8 cellular contexts compared by ENCODE assay signal in genomic region chr6:30765495-30765894, GRCh38. TPM values are rescaled to one million over a fixed set of nuclear protein-coding genes. Genes with fewer than 3 reads are reported as not detected.
DNase-seq lines count a peak whose midpoint lies in the region; ATAC-seq and TF ChIP-seq lines count a peak whose summit lies in the region.
"Not testable (repeated sequence)": the region's sequence is repeated elsewhere in the genome, so short reads cannot be mapped to it uniquely, and the experiment has no call there.

No MANE protein-coding gene starts in this region.

- H3K27me3 ChIP-seq in A673 (replicated peaks; ENCODE audit: insufficient read depth, low read depth, low read length, poor library complexity); GM23338 (ENCODE audit: insufficient read depth); RWPE2 (ENCODE audit: insufficient read depth, poor library complexity, severe bottlenecking); mesendoderm (ENCODE audit: insufficient read depth, low read length, poor library complexity); trophoblast cell (ENCODE audit: insufficient read depth, low read length): not testable (repeated sequence)

- H4K5ac ChIP-seq in mesendoderm (ENCODE audit: low read length) = not testable (repeated sequence)

- H3K56ac ChIP-seq in mesendoderm (ENCODE audit: low read length) = peak overlapping the region; percentile 89

- H2AK5ac ChIP-seq in mesendoderm (ENCODE audit: low read length); trophoblast cell (ENCODE audit: low read length): not testable (repeated sequence)

- H3K4ac ChIP-seq in mesendoderm (ENCODE audit: low read depth, low read length); trophoblast cell (ENCODE audit: low read depth, low read length): not testable (repeated sequence)

- not testable (repeated sequence) for H4K12ac ChIP-seq in trophoblast cell (ENCODE audit: low read depth, low read length)

- not testable (repeated sequence) for H3K4me2 ChIP-seq in GM23338; mesendoderm (ENCODE audit: low read length); trophoblast cell (ENCODE audit: low read length)

- H4K91ac ChIP-seq in trophoblast cell (ENCODE audit: low read depth, low read length) = not testable (repeated sequence)

- H3K9me2 ChIP-seq in GM23338 (ENCODE audit: insufficient read depth) = not testable (repeated sequence)

- H4K20me1 ChIP-seq in GM23338 (replicated peaks; ENCODE audit: insufficient read depth) = not testable (repeated sequence)

- peaks cover 68% of the 10 kb centered on the region for H3K4me1 Mint-ChIP-seq in GM23338
- peaks cover 72% of the 10 kb centered on the region for H3K4me1 Mint-ChIP-seq in activated naive CD8-positive, alpha-beta T cell (ENCODE audit: low read depth)
- H3K4me1 Mint-ChIP-seq in endothelial cell (ENCODE audit: unreplicated experiment) = peaks cover 44% of the 10 kb centered on the region

- not testable (repeated sequence) for H3F3A ChIP-seq in GM23338 (replicated peaks; ENCODE audit: low read depth)

- not testable (repeated sequence) for H3K14ac ChIP-seq in trophoblast cell (ENCODE audit: low read length)

- H3K36me3 ChIP-seq in A673 (ENCODE audit: insufficient read depth, low read length, poor library complexity, severe bottlenecking); GM23338 (ENCODE audit: insufficient read depth); RWPE2 (ENCODE audit: low read depth); mesendoderm (ENCODE audit: control insufficient read depth, insufficient read depth, low read length); trophoblast cell (ENCODE audit: control insufficient read depth in 1 of 2, insufficient read depth in 2 of 2, low read length in 2 of 2): not testable (repeated sequence)

- intact Hi-C loops in A673 (cut with micrococcal nuclease; ENCODE audit: unreplicated experiment) = not testable (repeated sequence)

- peak overlapping the region; percentile 22; the same call in 1 of the 3 replicates for H3K4me3 Mint-ChIP-seq in GM23338
- H3K4me3 Mint-ChIP-seq in activated naive CD8-positive, alpha-beta T cell; endothelial cell (ENCODE audit: unreplicated experiment): not testable (repeated sequence)

- not testable (repeated sequence) for H3K79me2 ChIP-seq in GM23338 (replicated peaks; ENCODE audit: insufficient read depth); mesendoderm (ENCODE audit: control insufficient read depth, insufficient read depth, low read length); trophoblast cell (ENCODE audit: control insufficient read depth, insufficient read depth, low read length, poor library complexity)

- CTCF ChIA-PET in A673 (lab: Charles Lee) = not testable (repeated sequence)

- peaks cover 33% of the 10 kb centered on the region for H3K4me1 ChIP-seq in A673 (ENCODE audit: insufficient read depth, low read length, poor library complexity, severe bottlenecking)
- peaks cover 38% of the 10 kb centered on the region for H3K4me1 ChIP-seq in GM23338 (ENCODE audit: insufficient read depth)
- H3K4me1 ChIP-seq in RWPE2 (ENCODE audit: insufficient read depth, poor library complexity, severe bottlenecking) = peaks cover 45% of the 10 kb centered on the region
- peaks cover 27% of the 10 kb centered on the region for H3K4me1 ChIP-seq in mesendoderm (ENCODE audit: control insufficient read depth, low read depth, low read length)
- peaks cover 42 to 56% of the 10 kb centered on the region in 2 experiments for H3K4me1 ChIP-seq in trophoblast cell (ENCODE audit: control insufficient read depth in 1 of 2, insufficient read depth in 2 of 2, low read length in 2 of 2)

- not testable (repeated sequence) for H3K27ac ChIP-seq in A673 (ENCODE audit: low read depth, low read length, poor library complexity, severe bottlenecking); trophoblast cell (ENCODE audit: low read depth, low read length)
- H3K27ac ChIP-seq in GM23338 (ENCODE audit: low read depth) (peak overlapping the region; percentile 93), RWPE2 (ENCODE audit: poor library complexity, severe bottlenecking) (peak overlapping the region; percentile 81), mesendoderm (ENCODE audit: low read depth, low read length) (peak overlapping the region; percentile 65)

- H2BK5ac ChIP-seq in mesendoderm (ENCODE audit: low read length) (peak overlapping the region; percentile 99), trophoblast cell (ENCODE audit: low read depth, low read length, poor library complexity) (peak overlapping the region; percentile 44)

- H4K8ac ChIP-seq in mesendoderm (ENCODE audit: low read depth, low read length); trophoblast cell (ENCODE audit: low read depth, low read length): not testable (repeated sequence)

- POLR2A ChIA-PET in A673 (lab: Charles Lee; ENCODE audit: low non-redundant PET) = not testable (repeated sequence)

- not testable (repeated sequence) for BruUV-seq in A673 (replicated peaks; lab: Mats Ljungman, UMichigan)

- H3K18ac ChIP-seq in mesendoderm (ENCODE audit: low read length); trophoblast cell (ENCODE audit: low read length): not testable (repeated sequence)

- DNase-seq in A673 (ENCODE audit: low spot score) (peak; percentile 37), GM23338 (ENCODE audit: low spot score) (peak; percentile 58), cerebellar cortex (ENCODE audit: low spot score) (peak; percentile 83), mesendoderm (peak; percentile 95)
- not testable (repeated sequence) for DNase-seq in RWPE2 (ENCODE audit: low spot score); endothelial cell (ENCODE audit: low spot score); trophoblast cell

- H3K4me3 ChIP-seq in A673 (ENCODE audit: low read depth, low read length, poor library complexity, severe bottlenecking); GM23338; RWPE2 (ENCODE audit: severe bottlenecking); mesendoderm (ENCODE audit: low read length); trophoblast cell (ENCODE audit: low read depth, low read length): not testable (repeated sequence)

- H2AFZ ChIP-seq in GM23338; trophoblast cell (ENCODE audit: insufficient read depth, low read length, poor library complexity): not testable (repeated sequence)

- ATAC-seq in GM23338 = peak; percentile 20; the same call in 2 of the 3 replicates
- not testable (repeated sequence) for ATAC-seq in RWPE2 (ENCODE audit: low read depth)

- H3K9ac ChIP-seq in mesendoderm (ENCODE audit: low read length); trophoblast cell (ENCODE audit: low read length): not testable (repeated sequence)

- not testable (repeated sequence) for TF ChIP-seq CTCF in A673 (conservative IDR thresholded peaks at IDR 0.05; ENCODE audit: low read depth, low read length); GM23338 (conservative IDR thresholded peaks at IDR 0.05; ENCODE audit: low read depth in 2 of 2); RWPE2 (IDR thresholded peaks at IDR 0.05; ENCODE audit: poor library complexity, severe bottlenecking); endothelial cell (IDR thresholded peaks at IDR 0.05; ENCODE audit: unreplicated experiment)

- H3K9me3 Mint-ChIP-seq in GM23338; activated naive CD8-positive, alpha-beta T cell (ENCODE audit: low read depth); endothelial cell (ENCODE audit: unreplicated experiment): not testable (repeated sequence)

- H3K9me3 ChIP-seq in A673 (ENCODE audit: low read depth, low read length, poor library complexity, severe bottlenecking); RWPE2 (ENCODE audit: severe bottlenecking); trophoblast cell (ENCODE audit: insufficient read depth, low read depth, low read length): not testable (repeated sequence)

- peak overlapping the region; percentile 78 for H2BK120ac ChIP-seq in mesendoderm (ENCODE audit: low read depth, low read length)
- not testable (repeated sequence) for H2BK120ac ChIP-seq in trophoblast cell (ENCODE audit: insufficient read depth, low read length, poor library complexity)

- H2BK12ac ChIP-seq in trophoblast cell (ENCODE audit: low read length) = not testable (repeated sequence)

- not testable (repeated sequence) for H3K79me1 ChIP-seq in mesendoderm (ENCODE audit: low read length)
- peaks cover 66% of the 10 kb centered on the region for H3K79me1 ChIP-seq in trophoblast cell (ENCODE audit: low read length)

- peak overlapping the region; percentile 88; the same call in 1 of the 2 replicates for H3K27ac Mint-ChIP-seq in GM23338
- H3K27ac Mint-ChIP-seq in activated naive CD8-positive, alpha-beta T cell = peak overlapping the region; percentile 61
- peak overlapping the region; percentile 52 for H3K27ac Mint-ChIP-seq in endothelial cell (ENCODE audit: unreplicated experiment)

- WGBS in mesendoderm (ENCODE audit: extremely low coverage, insufficient coverage, low lambda C conversion rate) = no CpG with 5 or more reads among the region's 1 CpG
- no CpG with 5 or more reads among the region's 1 CpG for WGBS in trophoblast cell (ENCODE audit: extremely low coverage, insufficient coverage, insufficient read length)

- H3K36me3 Mint-ChIP-seq in GM23338 (ENCODE audit: low read depth); activated naive CD8-positive, alpha-beta T cell; endothelial cell (ENCODE audit: low read depth, unreplicated experiment): not testable (repeated sequence)

- H3K23ac ChIP-seq in mesendoderm (ENCODE audit: low read length); trophoblast cell (ENCODE audit: low read length): not testable (repeated sequence)

- not testable (repeated sequence) for H2BK15ac ChIP-seq in mesendoderm (replicated peaks; ENCODE audit: low read depth)

- peaks cover 15% of the 10 kb centered on the region for H3K27me3 Mint-ChIP-seq in GM23338 (ENCODE audit: insufficient read depth, low read depth, poor library complexity)
- H3K27me3 Mint-ChIP-seq in activated naive CD8-positive, alpha-beta T cell; endothelial cell (ENCODE audit: unreplicated experiment): not testable (repeated sequence)

RNA-seq across cellular contexts. Expression of gene IER3, which starts 21.1 kb away (rescaled TPM):
- total RNA-seq in A673 (2021) (33.5 and 34.6 TPM in 2 replicates), endothelial cell (ENCODE audit: unreplicated experiment) (4.8 TPM)
- 14.1 and 19.9 TPM in 2 replicates for total RNA-seq in GM23338 (2014; rRNA removed; shearing (Covaris generic))
- 21.2 and 23.3 TPM in 2 replicates for polyA plus RNA-seq in GM23338 (2016; fragmentation: Nextera tagmentation; extraction: Ambion mirVana)
- polyA plus RNA-seq in mesendoderm (2013, experiment 1 of 2) = 285 TPM
- 254 TPM for polyA plus RNA-seq in mesendoderm (2013, experiment 2 of 2)
- 366 and 374 TPM in 2 replicates for polyA plus RNA-seq in trophoblast cell (2013)

RNA-seq across cellular contexts. Expression of gene FLOT1, which starts 23.0 kb away (rescaled TPM):
- total RNA-seq in A673 (2021) = 116 and 120 TPM in 2 replicates
- 70.4 and 94.5 TPM in 2 replicates for total RNA-seq in GM23338 (2014; rRNA removed; shearing (Covaris generic))
- polyA plus RNA-seq in GM23338 (2016; fragmentation: Nextera tagmentation; extraction: Ambion mirVana) = 72.2 and 75.1 TPM in 2 replicates
- 136 TPM for total RNA-seq in endothelial cell (ENCODE audit: unreplicated experiment)
- polyA plus RNA-seq in mesendoderm (2013, experiment 1 of 2) = 70.7 TPM
- 68.2 TPM for polyA plus RNA-seq in mesendoderm (2013, experiment 2 of 2)
- 66.9 and 72.1 TPM in 2 replicates for polyA plus RNA-seq in trophoblast cell (2013)

RNA-seq across cellular contexts. Expression of gene TUBB, which starts 45.3 kb away (rescaled TPM):
- 1,864 and 1,936 TPM in 2 replicates for total RNA-seq in A673 (2021)
- total RNA-seq in GM23338 (2014; rRNA removed; shearing (Covaris generic)) = 1,591 and 1,704 TPM in 2 replicates
- polyA plus RNA-seq in GM23338 (2016; fragmentation: Nextera tagmentation; extraction: Ambion mirVana) = 1,041 and 1,059 TPM in 2 replicates
- total RNA-seq in endothelial cell (ENCODE audit: unreplicated experiment) = 1,094 TPM
- 1,956 TPM for polyA plus RNA-seq in mesendoderm (2013, experiment 1 of 2)
- polyA plus RNA-seq in mesendoderm (2013, experiment 2 of 2) = 1,954 TPM
- 1,464 and 1,542 TPM in 2 replicates for polyA plus RNA-seq in trophoblast cell (2013)

RNA-seq across cellular contexts. Expression of gene MDC1, which starts 48.4 kb away (rescaled TPM):
- total RNA-seq in A673 (2021) = 52.9 and 53.4 TPM in 2 replicates
- total RNA-seq in GM23338 (2014; rRNA removed; shearing (Covaris generic)) = 28.9 and 32.7 TPM in 2 replicates
- 17.2 and 19.7 TPM in 2 replicates for polyA plus RNA-seq in GM23338 (2016; fragmentation: Nextera tagmentation; extraction: Ambion mirVana)
- 51.7 TPM for total RNA-seq in endothelial cell (ENCODE audit: unreplicated experiment)
- 30.4 TPM for polyA plus RNA-seq in mesendoderm (2013, experiment 1 of 2)
- polyA plus RNA-seq in mesendoderm (2013, experiment 2 of 2) = 29.4 TPM
- polyA plus RNA-seq in trophoblast cell (2013) = 29.1 and 32.3 TPM in 2 replicates
